In genomic region chr11:67468056-67468455, GRCh38 we compare ENCODE assay signal across 8 cellular contexts. TPM values are rescaled to one million over a fixed set of nuclear protein-coding genes. Genes with fewer than 3 reads are reported as not detected.
DNase-seq lines count a peak whose midpoint lies in the region; FAIRE-seq and TF ChIP-seq lines count a peak whose summit lies in the region.

No MANE protein-coding gene starts in this region.

- 85% methylated on average over 5 of the region's 5 CpGs; no CpG with 5 or more reads in 1 of the 2 experiments for WGBS in H1 (ENCODE audit: extremely low coverage in 1 of 2, insufficient coverage in 1 of 2, insufficient read length in 1 of 2, insufficient replicate concordance in 2 of 2, low coverage in 1 of 2, low lambda C conversion rate in 2 of 2, missing lambda C conversion rate in 1 of 2), 2 experiments

- TF ChIP-seq RAD21 in H1 (IDR thresholded peaks at IDR 0.05 in 1 of 2, conservative IDR thresholded peaks at IDR 0.05 in 1 of 2; ENCODE audit: low read depth in 2 of 2, low read length in 2 of 2) = no peak

- H4K91ac ChIP-seq in H1 (replicated peaks; ENCODE audit: insufficient read length, low read length) = no peak overlapping the region

- peaks cover 2% of the 10 kb centered on the region for H3K79me1 ChIP-seq in H1 (ENCODE audit: low read depth, low read length)

- peak overlapping the region; percentile 92 for H3K4me3 ChIP-seq in PC-9
- peak overlapping the region; percentile 55 to 90 (median 76); a peak in 7 of 8 replicates for H3K4me3 ChIP-seq in H1 (ENCODE audit: extremely low read depth in 1 of 4, insufficient read depth in 2 of 4, low read depth in 3 of 4, low read length in 4 of 4)

- no peak overlapping the region for H2BK20ac ChIP-seq in H1 (ENCODE audit: low read length)

- H3K23ac ChIP-seq in H1 (ENCODE audit: insufficient read length) = no peak overlapping the region

- no peak overlapping the region for H4K5ac ChIP-seq in H1 (ENCODE audit: insufficient read length, low read depth, low read length)

- H4K20me1 ChIP-seq in PC-9 (ENCODE audit: insufficient read depth) (no peaks in the 10 kb centered on the region), H1 (replicated peaks in 1 of 2; ENCODE audit: control insufficient read depth in 1 of 2, insufficient read depth in 2 of 2, low read length in 2 of 2) (peaks cover 0 to 3% of the 10 kb centered on the region in 2 experiments)

- peaks cover 43% of the 10 kb centered on the region for H3K4me1 ChIP-seq in PC-9 (replicated peaks; ENCODE audit: insufficient read depth)
- peaks cover 2 to 14% (median 6%) of the 10 kb centered on the region in 4 experiments; a peak in 6 of 7 replicates for H3K4me1 ChIP-seq in H1 (replicated peaks in 1 of 4; ENCODE audit: control insufficient read depth in 3 of 4, insufficient read depth in 4 of 4, low read length in 3 of 4)

- TF ChIP-seq POLR2A in H1 (IDR thresholded peaks at IDR 0.05; ENCODE audit: control extremely low read depth in 1 of 2, low read depth in 2 of 2, low read length in 2 of 2) = no peak
- TF ChIP-seq POLR2A in GM12892 (IDR thresholded peaks at IDR 0.05; ENCODE audit: low read depth, low read length) = no peak

- H3K79me2 ChIP-seq in PC-9 (ENCODE audit: low read depth) = peaks cover 41% of the 10 kb centered on the region
- H3K79me2 ChIP-seq in H1 (ENCODE audit: control insufficient read depth in 1 of 2, insufficient read depth in 2 of 2, low read length in 2 of 2) = peaks cover 0 to 3% of the 10 kb centered on the region in 2 experiments; a peak in 2 of 4 replicates

- FAIRE-seq in H1 (lab: Jason Lieb, UNC) = no peak
- no peak for FAIRE-seq in GM12892 (lab: Jason Lieb, UNC)

- no peak overlapping the region for H2BK5ac ChIP-seq in H1 (ENCODE audit: low read depth, low read length)

- peak; percentile 12 for DNase-seq in NCI-H1092 treated with DMSO at 0.1 percent for 48 hours (lab: John Stamatoyannopoulos, UW)
- no peak for DNase-seq in NCI-H1092 (lab: John Stamatoyannopoulos, UW)
- DNase-seq in PC-9 = peak; percentile 88 to 91
- DNase-seq in H1 (ENCODE audit: low read depth in 1 of 2, low spot score in 2 of 2) = no peak
- DNase-seq in AG20443 (ENCODE audit: low spot score) = no peak
- no peak for DNase-seq in GM12892 (ENCODE audit: insufficient read length)
- no peak for DNase-seq in NK-92 (lab: John Stamatoyannopoulos, UW; ENCODE audit: unreplicated experiment)

- H3K9me2 ChIP-seq in PC-9 (ENCODE audit: insufficient read depth) = no peaks in the 10 kb centered on the region

- no peak overlapping the region for H2BK12ac ChIP-seq in H1 (ENCODE audit: low read depth, low read length)

- TF ChIP-seq EP300 in H1 (IDR thresholded peaks at IDR 0.05; ENCODE audit: borderline replicate concordance in 1 of 2, low read depth in 2 of 2, low read length in 2 of 2) = no peak

- no peak overlapping the region for H3K4ac ChIP-seq in H1 (replicated peaks; ENCODE audit: insufficient read length, low read depth, low read length)

- peak overlapping the region; percentile 89 to 93 (median 92) for H3K27ac Mint-ChIP-seq in nephron

- no peak overlapping the region for H3K18ac ChIP-seq in H1 (ENCODE audit: extremely low read depth, low read length)

- H3K56ac ChIP-seq in H1 (replicated peaks; ENCODE audit: insufficient read length, low read depth, low read length) = no peak overlapping the region

- no peaks in the 10 kb centered on the region for H3K9me3 Mint-ChIP-seq in nephron

- peaks cover 39% of the 10 kb centered on the region for H3F3A ChIP-seq in PC-9 (ENCODE audit: insufficient read depth, low read depth)

- intact Hi-C loops in PC-9 (cut with micrococcal nuclease; ENCODE audit: unreplicated experiment) = loop anchor here (1.0 to 5.0 kb wide), 6 partner anchors 25 to 116 kb away; partner anchors contain the start of genes CORO1B, GSTP1, POLD4 and PPP1CA

- peaks cover 6% of the 10 kb centered on the region for H3K4me1 Mint-ChIP-seq in nephron

- no peaks in the 10 kb centered on the region for H3K36me3 ChIP-seq in PC-9 (ENCODE audit: low read depth)
- no peaks in the 10 kb centered on the region for H3K36me3 ChIP-seq in H1 (ENCODE audit: control insufficient read depth in 2 of 4, insufficient read depth in 4 of 4, low read length in 3 of 4)

- POLR2A ChIA-PET in PC-9 (lab: Charles Lee; ENCODE audit: unreplicated experiment) = interaction anchor here (0.6 to 0.8 kb wide), 3 partner anchors 114 to 319 kb away, joined by 3 to 7 read pairs (median 4); no protein-coding TSS in a partner anchor
- POLR2A ChIA-PET in H1 (lab: Charles Lee; ENCODE audit: partially characterized antibody) = interaction anchor here (0.6 to 4.6 kb wide), 32 partner anchors 9 to 296 kb away, joined by 3 to 36 read pairs (median 4); partner anchors contain the start of genes CABP4, CARNS1, CORO1B and GPR152

- no peak overlapping the region for H2BK120ac ChIP-seq in H1 (replicated peaks; ENCODE audit: low read depth, low read length)

- H2AFZ ChIP-seq in PC-9 (peak overlapping the region; percentile 81), H1 (ENCODE audit: low read length) (no peak overlapping the region)

- H2AK5ac ChIP-seq in H1 (ENCODE audit: low read depth, low read length) = no peak overlapping the region

- peaks cover 6% of the 10 kb centered on the region for H3K23me2 ChIP-seq in H1 (ENCODE audit: low read depth, low read length)

- H3K9ac ChIP-seq in H1 (replicated peaks in 1 of 4; ENCODE audit: extremely low read depth in 1 of 4, low read depth in 3 of 4, low read length in 3 of 4) = peak overlapping the region in 1 of 4 experiments; percentile 59; a peak in 2 of 7 replicates

- H3K4me3 Mint-ChIP-seq in nephron = peak overlapping the region; percentile 91 to 95 (median 95)

- no peak overlapping the region for H2BK15ac ChIP-seq in H1 (ENCODE audit: low read length)

- H3K27me3 ChIP-seq in PC-9 (ENCODE audit: insufficient read depth, low read depth) = no peaks in the 10 kb centered on the region
- H3K27me3 ChIP-seq in H1 (replicated peaks in 1 of 4; ENCODE audit: control insufficient read depth in 3 of 4, extremely low read depth in 1 of 4, insufficient read depth in 3 of 4, low read length in 3 of 4) = no peaks in the 10 kb centered on the region

- no TSS peak for BruUV-seq in PC-9 (replicated peaks; lab: Mats Ljungman, UMichigan)

- H3K4me2 ChIP-seq in PC-9 (peak overlapping the region; percentile 95), H1 (ENCODE audit: insufficient read depth in 1 of 2, low read depth in 2 of 2, low read length in 2 of 2) (peak overlapping the region; percentile 81 to 86)

- CTCF ChIA-PET in PC-9 (lab: Charles Lee) = interaction anchor here (0.6 to 2.4 kb wide), 3 partner anchors 67 to 221 kb away, joined by 3 to 13 read pairs (median 9); partner anchors contain the start of genes CLCF1 and PPP1CA
- CTCF ChIA-PET in H1 (lab: Charles Lee; ENCODE audit: partially characterized antibody) = interaction anchor here (0.6 to 2.3 kb wide), 17 partner anchors 9 to 298 kb away, joined by 3 to 15 read pairs (median 3); partner anchors contain the start of genes CARNS1, CORO1B, PITPNM1 and PPP1CA

- H3K27ac ChIP-seq in PC-9 (peak overlapping the region; percentile 48), H1 (ENCODE audit: low read depth, low read length) (no peak overlapping the region)

- TF ChIP-seq CTCF in PC-9 (conservative IDR thresholded peaks at IDR 0.05) (no peak), H1 (IDR thresholded peaks at IDR 0.05; ENCODE audit: control extremely low read depth in 1 of 3, insufficient read depth in 1 of 3, low read depth in 1 of 3, low read length in 3 of 3) (no peak), nephron (IDR thresholded peaks at IDR 0.05; ENCODE audit: unreplicated experiment in 3 of 3) (no peak)

- H3K27me3 Mint-ChIP-seq in nephron (ENCODE audit: low read depth) = no peaks in the 10 kb centered on the region

- no peaks in the 10 kb centered on the region for H3K36me3 Mint-ChIP-seq in nephron (ENCODE audit: low read depth)

- H3K9me3 ChIP-seq in PC-9 (ENCODE audit: insufficient read depth, low read depth) = no peaks in the 10 kb centered on the region
- H3K9me3 ChIP-seq in H1 (ENCODE audit: insufficient read depth in 2 of 2, low read depth in 1 of 2, low read length in 1 of 2) = no peaks in the 10 kb centered on the region

- H3K14ac ChIP-seq in H1 (ENCODE audit: insufficient read length) = no peak overlapping the region

- H4K8ac ChIP-seq in H1 (ENCODE audit: extremely low read depth, insufficient read depth, low read length) = no peak overlapping the region; the same call in 1 of the 2 replicates

RNA-seq across cellular contexts. Expression of gene TMEM134, which starts 1.0 kb away (rescaled TPM):
- 85.7 and 125 TPM in 2 replicates for total RNA-seq in PC-9 (2021)
- total RNA-seq in H1 (2021; fragmentation: NEBNext Ultra II Directional; extraction: Animal tissue kit (Norgen Biotek cat#: 25700)) = 32.4 and 33.5 TPM in 2 replicates
- polyA plus RNA-seq in H1 (2011; rRNA removed) = 229 and 268 TPM in 2 replicates
- polyA plus RNA-seq in H1 (2011; cell fraction: cytosol; rRNA removed) = 137 TPM
- polyA plus RNA-seq in H1 (2011; cell fraction: nucleus; rRNA removed) = 92.9 TPM
- 33.1 to 44.0 TPM (median 41.7 TPM) in 4 replicates for polyA plus RNA-seq in H1 (2012, experiment 1 of 2)
- 29.0 TPM for polyA plus RNA-seq in H1 (2012, experiment 2 of 2)
- polyA plus RNA-seq in H1 (2013, experiment 1 of 2) = 35.4 TPM
- 38.9 TPM for polyA plus RNA-seq in H1 (2013, experiment 2 of 2)
- polyA minus RNA-seq in H1 (2011; rRNA and poly(A)+ RNA removed) = 3.5 and 4.4 TPM in 2 replicates
- polyA minus RNA-seq in H1 (2011; cell fraction: cytosol; rRNA and poly(A)+ RNA removed) = 15.0 TPM
- polyA minus RNA-seq in H1 (2011; cell fraction: nucleus; rRNA and poly(A)+ RNA removed) = 24.3 TPM
- polyA plus RNA-seq in GM12892 (2012; ENCODE audit: missing spikeins) = 28.4 TPM

RNA-seq across cellular contexts. Expression of gene CABP4, which starts 12.9 kb away (rescaled TPM):
- 2.0 and 2.5 TPM in 2 replicates for total RNA-seq in PC-9 (2021)
- not detected in 2 replicates for total RNA-seq in H1 (2021; fragmentation: NEBNext Ultra II Directional; extraction: Animal tissue kit (Norgen Biotek cat#: 25700))
- 0.03 TPM in 1 of 2 replicates, not detected in the other for polyA plus RNA-seq in H1 (2011; rRNA removed)
- not detected for polyA plus RNA-seq in H1 (2011; cell fraction: cytosol; rRNA removed)
- polyA plus RNA-seq in H1 (2011; cell fraction: nucleus; rRNA removed) = 0.34 TPM
- not detected in 4 replicates for polyA plus RNA-seq in H1 (2012, experiment 1 of 2)
- not detected for polyA plus RNA-seq in H1 (2012, experiment 2 of 2)
- 0.06 TPM for polyA plus RNA-seq in H1 (2013, experiment 1 of 2)
- polyA plus RNA-seq in H1 (2013, experiment 2 of 2) = 0.09 TPM
- not detected in 2 replicates for polyA minus RNA-seq in H1 (2011; rRNA and poly(A)+ RNA removed)
- not detected for polyA minus RNA-seq in H1 (2011; cell fraction: cytosol; rRNA and poly(A)+ RNA removed)
- not detected for polyA minus RNA-seq in H1 (2011; cell fraction: nucleus; rRNA and poly(A)+ RNA removed)
- 0.59 TPM for polyA plus RNA-seq in GM12892 (2012; ENCODE audit: missing spikeins)

RNA-seq across cellular contexts. Expression of gene AIP, which starts 14.8 kb away (rescaled TPM):
- 95.3 and 125 TPM in 2 replicates for total RNA-seq in PC-9 (2021)
- total RNA-seq in H1 (2021; fragmentation: NEBNext Ultra II Directional; extraction: Animal tissue kit (Norgen Biotek cat#: 25700)) = 28.8 and 29.8 TPM in 2 replicates
- 54.4 and 68.6 TPM in 2 replicates for polyA plus RNA-seq in H1 (2011; rRNA removed)
- 66.1 TPM for polyA plus RNA-seq in H1 (2011; cell fraction: cytosol; rRNA removed)
- 52.2 TPM for polyA plus RNA-seq in H1 (2011; cell fraction: nucleus; rRNA removed)
- polyA plus RNA-seq in H1 (2012, experiment 1 of 2) = 25.4 to 39.2 TPM (median 35.0 TPM) in 4 replicates
- polyA plus RNA-seq in H1 (2012, experiment 2 of 2) = 35.9 TPM
- polyA plus RNA-seq in H1 (2013, experiment 1 of 2) = 19.5 TPM
- polyA plus RNA-seq in H1 (2013, experiment 2 of 2) = 19.1 TPM
- 27.2 TPM in 2 replicates for polyA minus RNA-seq in H1 (2011; rRNA and poly(A)+ RNA removed)
- polyA minus RNA-seq in H1 (2011; cell fraction: cytosol; rRNA and poly(A)+ RNA removed) = 19.8 TPM
- polyA minus RNA-seq in H1 (2011; cell fraction: nucleus; rRNA and poly(A)+ RNA removed) = 17.7 TPM
- 96.4 TPM for polyA plus RNA-seq in GM12892 (2012; ENCODE audit: missing spikeins)

RNA-seq across cellular contexts. Expression of gene GPR152, which starts 15.5 kb away (rescaled TPM):
- not detected in 2 replicates for total RNA-seq in PC-9 (2021)
- not detected in 2 replicates for total RNA-seq in H1 (2021; fragmentation: NEBNext Ultra II Directional; extraction: Animal tissue kit (Norgen Biotek cat#: 25700))
- polyA plus RNA-seq in H1 (2011; rRNA removed) = not detected in 2 replicates
- not detected for polyA plus RNA-seq in H1 (2011; cell fraction: cytosol; rRNA removed)
- polyA plus RNA-seq in H1 (2011; cell fraction: nucleus; rRNA removed) = not detected
- polyA plus RNA-seq in H1 (2012, experiment 1 of 2) = not detected in 4 replicates
- polyA plus RNA-seq in H1 (2012, experiment 2 of 2) = not detected
- polyA plus RNA-seq in H1 (2013, experiment 1 of 2) = not detected
- polyA plus RNA-seq in H1 (2013, experiment 2 of 2) = not detected
- not detected in 2 replicates for polyA minus RNA-seq in H1 (2011; rRNA and poly(A)+ RNA removed)
- polyA minus RNA-seq in H1 (2011; cell fraction: cytosol; rRNA and poly(A)+ RNA removed) = not detected
- polyA minus RNA-seq in H1 (2011; cell fraction: nucleus; rRNA and poly(A)+ RNA removed) = not detected
- 0.19 TPM for polyA plus RNA-seq in GM12892 (2012; ENCODE audit: missing spikeins)

RNA-seq across cellular contexts. Expression of gene CORO1B, which starts 24.8 kb away (rescaled TPM):
- 129 and 161 TPM in 2 replicates for total RNA-seq in PC-9 (2021)
- 77.1 and 84.3 TPM in 2 replicates for total RNA-seq in H1 (2021; fragmentation: NEBNext Ultra II Directional; extraction: Animal tissue kit (Norgen Biotek cat#: 25700))
- 131 and 148 TPM in 2 replicates for polyA plus RNA-seq in H1 (2011; rRNA removed)
- polyA plus RNA-seq in H1 (2011; cell fraction: cytosol; rRNA removed) = 141 TPM
- 193 TPM for polyA plus RNA-seq in H1 (2011; cell fraction: nucleus; rRNA removed)
- 50.9 to 80.4 TPM (median 78.0 TPM) in 4 replicates for polyA plus RNA-seq in H1 (2012, experiment 1 of 2)
- polyA plus RNA-seq in H1 (2012, experiment 2 of 2) = 77.6 TPM
- 61.1 TPM for polyA plus RNA-seq in H1 (2013, experiment 1 of 2)
- polyA plus RNA-seq in H1 (2013, experiment 2 of 2) = 55.9 TPM
- polyA minus RNA-seq in H1 (2011; rRNA and poly(A)+ RNA removed) = 47.7 and 82.2 TPM in 2 replicates
- 51.7 TPM for polyA minus RNA-seq in H1 (2011; cell fraction: cytosol; rRNA and poly(A)+ RNA removed)
- polyA minus RNA-seq in H1 (2011; cell fraction: nucleus; rRNA and poly(A)+ RNA removed) = 65.5 TPM
- 18.3 TPM for polyA plus RNA-seq in GM12892 (2012; ENCODE audit: missing spikeins)

Comparison
In these comparisons a context has a peak if more than half of its experiments do, and no peak if none do; other contexts are left out.
1. DNase-seq: peak in NCI-H1092 treated with DMSO at 0.1 percent for 48 hours (single experiment) and PC-9 (2 of 2); none in NCI-H1092 (single experiment), H1 (0 of 2), AG20443 (single experiment), GM12892 (single experiment) and NK-92 (single experiment).